In the genomic region with DNA sequence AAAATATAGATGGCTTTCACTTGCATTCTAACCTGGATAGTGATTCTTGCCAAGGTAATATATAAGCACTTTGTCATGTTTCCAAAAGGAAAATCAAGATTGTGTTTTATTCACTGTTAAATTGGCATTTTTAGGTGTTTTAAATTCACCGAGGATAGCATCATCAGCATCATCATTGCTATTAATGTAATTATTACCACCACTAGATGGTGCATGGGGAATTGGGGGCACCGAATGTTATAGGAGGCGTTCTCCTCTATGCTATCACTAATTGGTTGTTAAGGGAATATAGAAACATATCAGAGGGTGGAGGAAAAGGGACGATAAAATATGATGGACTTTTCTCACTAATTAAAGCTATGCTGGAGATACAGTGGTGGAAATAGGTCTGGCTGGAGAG, we compare ENCODE assay signal across 9 cellular contexts.
DNase-seq lines count a peak whose midpoint lies in the region; ATAC-seq, FAIRE-seq and TF ChIP-seq lines count a peak whose summit lies in the region.
"Had no signal": no experiment of that assay in that cellular context is flagged by ENCODE, and none has a peak within 500 bp of the region (broad histone marks: within the 10 kb centered on the region; RNA-seq: fewer than 3 reads in every experiment).

No MANE protein-coding gene starts in this region.

- H3K9me3 Mint-ChIP-seq in activated T-helper 2 cell treated with anti-CD3 and anti-CD28 coated beads, Interferon-gamma antibody, Interleukin-2, Interleukin-4, amounts not matched to agents 10 μg/mL and 5 μg/mL and 100 μg/mL, durations not matched to agents 14 hours and 24 hours and 36 hours = peaks cover 4% of the 10 kb centered on the region

- H3K4me2 ChIP-seq in OCI-LY3 (ENCODE audit: low read length) (no peak overlapping the region), mesenchymal stem cell (ENCODE audit: low read length, poor library complexity, severe bottlenecking) (no peak overlapping the region)

- H3K14ac ChIP-seq in mesenchymal stem cell (ENCODE audit: low read length in 2 of 2) = no peak overlapping the region

- H3K79me1 ChIP-seq in mesenchymal stem cell (replicated peaks; ENCODE audit: low read length, poor library complexity, severe bottlenecking) = peaks cover 34% of the 10 kb centered on the region

- no peaks in the 10 kb centered on the region for H4K20me1 ChIP-seq in OCI-LY3 (ENCODE audit: insufficient read depth, low read length)

- no peak overlapping the region for H4K8ac ChIP-seq in mesenchymal stem cell (ENCODE audit: low read length)

- DNase-seq in GM06990 (ENCODE audit: extremely low read depth, insufficient read length) (no peak), kidney (no peak), NCI-H2081 treated with DMSO at 0.1 percent for 48 hours (lab: John Stamatoyannopoulos, UW) (no peak), NCI-H146 (lab: John Stamatoyannopoulos, UW) (no peak), mesenchymal stem cell (no peak)
- DNase-seq in activated T-helper 2 cell treated with anti-CD3 and anti-CD28 coated beads, Interferon-gamma antibody, Interleukin-2, Interleukin-4, amounts not matched to agents 10 μg/mL and 5 μg/mL and 100 μg/mL, durations not matched to agents 14 hours and 24 hours and 36 hours (ENCODE audit: low spot score) = no peak
- DNase-seq: aorta had no signal

- no peak overlapping the region for H3K4me3 Mint-ChIP-seq in activated T-helper 2 cell treated with anti-CD3 and anti-CD28 coated beads, Interferon-gamma antibody, Interleukin-2, Interleukin-4, amounts not matched to agents 10 μg/mL and 5 μg/mL and 100 μg/mL, durations not matched to agents 14 hours and 24 hours and 36 hours (ENCODE audit: low read depth)

- 94% methylated on average over 3 of the region's 4 CpGs for WGBS in mesenchymal stem cell

- no peak for FAIRE-seq in kidney (lab: Jason Lieb, UNC)

- H2BK5ac ChIP-seq in mesenchymal stem cell (ENCODE audit: low read depth, low read length, poor library complexity, severe bottlenecking) = no peak overlapping the region

- no peak overlapping the region for H3K4ac ChIP-seq in mesenchymal stem cell (ENCODE audit: low read depth in 1 of 2, low read length in 2 of 2)

- H3K18ac ChIP-seq in mesenchymal stem cell (ENCODE audit: low read depth in 1 of 2, low read length in 2 of 2) = no peak overlapping the region

- ATAC-seq in GM19372 (IDR thresholded peaks at IDR 0.05; ENCODE audit: low read depth, unreplicated experiment) = peak; percentile 82

- no peaks in the 10 kb centered on the region for H3K4me1 ChIP-seq in OCI-LY3 (ENCODE audit: low read length)
- no peaks in the 10 kb centered on the region for H3K4me1 ChIP-seq in kidney (ENCODE audit: control insufficient read depth in 1 of 2, insufficient read depth in 1 of 2, low read depth in 1 of 2, low read length in 2 of 2)
- peaks cover 3% of the 10 kb centered on the region for H3K4me1 ChIP-seq in mesenchymal stem cell (ENCODE audit: control insufficient read depth, insufficient read depth, low read depth, low read length)

- H2BK15ac ChIP-seq in mesenchymal stem cell (ENCODE audit: low read depth, poor library complexity, severe bottlenecking) = no peak overlapping the region

- no peak overlapping the region for H2AK5ac ChIP-seq in mesenchymal stem cell (ENCODE audit: low read length, severe bottlenecking)

- no peak overlapping the region for H4K91ac ChIP-seq in mesenchymal stem cell (ENCODE audit: low read length)

- H3K27ac Mint-ChIP-seq in activated T-helper 2 cell treated with anti-CD3 and anti-CD28 coated beads, Interferon-gamma antibody, Interleukin-2, Interleukin-4, amounts not matched to agents 10 μg/mL and 5 μg/mL and 100 μg/mL, durations not matched to agents 14 hours and 24 hours and 36 hours = no peak overlapping the region

- H3K9ac ChIP-seq in OCI-LY3 (ENCODE audit: low read length) (no peak overlapping the region), kidney (ENCODE audit: low read length in 2 of 2) (no peak overlapping the region), mesenchymal stem cell (ENCODE audit: low read length) (no peak overlapping the region)

- H2BK120ac ChIP-seq in mesenchymal stem cell (ENCODE audit: low read depth, low read length) = no peak overlapping the region

- H3K27me3 Mint-ChIP-seq in activated T-helper 2 cell treated with anti-CD3 and anti-CD28 coated beads, Interferon-gamma antibody, Interleukin-2, Interleukin-4, amounts not matched to agents 10 μg/mL and 5 μg/mL and 100 μg/mL, durations not matched to agents 14 hours and 24 hours and 36 hours (ENCODE audit: low read depth) = peaks cover 6% of the 10 kb centered on the region

- no peak overlapping the region for H3K23ac ChIP-seq in mesenchymal stem cell (ENCODE audit: low read length in 2 of 2)

- no peaks in the 10 kb centered on the region for H3K27me3 ChIP-seq in GM06990 (replicated peaks; ENCODE audit: control insufficient read depth, insufficient read depth, low read length)
- peaks cover 3% of the 10 kb centered on the region; the same call in 1 of the 2 replicates for H3K27me3 ChIP-seq in OCI-LY3 (ENCODE audit: low read depth, low read length)
- H3K27me3 ChIP-seq in mesenchymal stem cell (ENCODE audit: control insufficient read depth in 1 of 2, insufficient read depth in 1 of 2, low read length in 2 of 2) = no peaks in the 10 kb centered on the region

- H2BK12ac ChIP-seq in mesenchymal stem cell (ENCODE audit: low read length in 2 of 2) = no peak overlapping the region

- H3K4me1 Mint-ChIP-seq in activated T-helper 2 cell treated with anti-CD3 and anti-CD28 coated beads, Interferon-gamma antibody, Interleukin-2, Interleukin-4, amounts not matched to agents 10 μg/mL and 5 μg/mL and 100 μg/mL, durations not matched to agents 14 hours and 24 hours and 36 hours (ENCODE audit: low read depth) = peaks cover 12% of the 10 kb centered on the region

- H3K4me3 ChIP-seq in GM06990 (replicated peaks; ENCODE audit: low read depth, low read length) = no peak overlapping the region
- no peak overlapping the region for H3K4me3 ChIP-seq in OCI-LY3 (ENCODE audit: low read length)
- no peak overlapping the region for H3K4me3 ChIP-seq in kidney (ENCODE audit: low read length in 2 of 2)
- no peak overlapping the region for H3K4me3 ChIP-seq in mesenchymal stem cell (ENCODE audit: insufficient read depth in 1 of 2, low read depth in 1 of 2, low read length in 2 of 2)

- H3K36me3 ChIP-seq in GM06990 (ENCODE audit: control insufficient read depth, insufficient read depth, low read length) (no peaks in the 10 kb centered on the region), OCI-LY3 (replicated peaks; ENCODE audit: low read depth, low read length) (no peaks in the 10 kb centered on the region), kidney (ENCODE audit: control insufficient read depth in 1 of 2, insufficient read depth in 2 of 2, low read length in 2 of 2) (no peaks in the 10 kb centered on the region), mesenchymal stem cell (ENCODE audit: control insufficient read depth in 1 of 2, insufficient read depth in 2 of 2, low read depth in 1 of 2, low read length in 2 of 2) (no peaks in the 10 kb centered on the region)

- intact Hi-C loops in kidney (cut with DNase I) = no loop called here
- intact Hi-C loops in activated T-helper 2 cell treated with anti-CD3 and anti-CD28 coated beads, Interferon-gamma antibody, Interleukin-2, Interleukin-4, amounts not matched to agents 10 μg/mL and 5 μg/mL and 100 μg/mL, durations not matched to agents 14 hours and 24 hours and 36 hours (cut with micrococcal nuclease) = loop anchor here (1.0 to 5.0 kb wide), 3 partner anchors 34 to 160 kb away; no protein-coding TSS in a partner anchor

- H2AFZ ChIP-seq in OCI-LY3 (ENCODE audit: low read depth, low read length) (no peak overlapping the region), mesenchymal stem cell (ENCODE audit: low read depth, low read length) (no peak overlapping the region)

- H3K36me3 Mint-ChIP-seq in activated T-helper 2 cell treated with anti-CD3 and anti-CD28 coated beads, Interferon-gamma antibody, Interleukin-2, Interleukin-4, amounts not matched to agents 10 μg/mL and 5 μg/mL and 100 μg/mL, durations not matched to agents 14 hours and 24 hours and 36 hours (ENCODE audit: low read depth) = no peaks in the 10 kb centered on the region

- TF ChIP-seq CTCF in GM06990 (IDR thresholded peaks at IDR 0.05; ENCODE audit: insufficient read depth, low read length, poor library complexity, severe bottlenecking) (peak; percentile 57), OCI-LY3 (IDR thresholded peaks at IDR 0.05; ENCODE audit: low read depth, low read length) (peak; percentile 68), kidney (IDR thresholded peaks at IDR 0.05; ENCODE audit: borderline replicate concordance, extremely low read depth, insufficient read depth) (peak; percentile 27)

- H3K9me3 ChIP-seq in OCI-LY3 (ENCODE audit: insufficient read depth, low read length) = no peaks in the 10 kb centered on the region
- H3K9me3 ChIP-seq in kidney (ENCODE audit: control insufficient read depth in 1 of 2, low read length in 2 of 2) = no peaks in the 10 kb centered on the region
- H3K9me3 ChIP-seq in mesenchymal stem cell (ENCODE audit: control insufficient read depth, low read length) = peaks cover 7% of the 10 kb centered on the region

- H3K27ac ChIP-seq in OCI-LY3 (ENCODE audit: low read length) = no peak overlapping the region
- no peak overlapping the region for H3K27ac ChIP-seq in kidney (ENCODE audit: low read depth in 2 of 2, low read length in 2 of 2)
- H3K27ac ChIP-seq in mesenchymal stem cell (ENCODE audit: low read length, poor library complexity, severe bottlenecking) = no peak overlapping the region

- H3K79me2 ChIP-seq in OCI-LY3 (ENCODE audit: low read length) = no peaks in the 10 kb centered on the region
